Comparison of ENCODE assay signal across 10 cellular contexts in the genomic region with DNA sequence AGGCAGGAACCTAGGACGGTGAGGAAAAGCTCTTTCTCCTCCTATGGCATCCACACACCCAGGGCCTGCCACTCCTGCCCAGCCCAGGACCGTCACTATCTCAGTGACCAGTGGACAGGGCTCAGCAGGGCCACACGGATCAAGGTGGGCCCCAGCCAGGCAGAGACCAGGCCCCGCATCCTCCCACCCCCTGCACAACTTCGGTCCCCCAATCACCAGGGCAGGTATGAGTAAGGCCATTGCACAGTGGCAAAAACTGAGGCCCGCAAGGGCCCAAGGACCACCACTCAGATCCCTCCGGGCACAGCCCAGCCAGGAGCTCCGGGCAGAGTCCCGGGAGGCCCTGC. TPM values are rescaled to one million over a fixed set of nuclear protein-coding genes. Genes with fewer than 3 reads are reported as not detected.
A peak's percentile ranks its signal among the peaks of the same experiment; 100 is the strongest.
DNase-seq lines count a peak whose midpoint lies in the region; ATAC-seq and TF ChIP-seq lines count a peak whose summit lies in the region.
"Had no signal": no experiment of that assay in that cellular context is flagged by ENCODE, and none has a peak within 500 bp of the region (broad histone marks: within the 10 kb centered on the region; RNA-seq: fewer than 3 reads in every experiment).

No MANE protein-coding gene starts in this region.

- no peaks in the 10 kb centered on the region for H3K9me2 ChIP-seq in SK-N-SH

- H3K4me1 ChIP-seq in DND-41 (ENCODE audit: insufficient read depth, low read length) (peaks cover 13% of the 10 kb centered on the region), SK-N-SH (ENCODE audit: control insufficient read depth in 1 of 2, insufficient read depth in 2 of 2, low read depth in 1 of 2, low read length in 1 of 2) (peaks cover 0 to 6% of the 10 kb centered on the region in 2 experiments; a peak in 1 of 4 replicates), right cardiac atrium (ENCODE audit: control insufficient read depth, insufficient read depth, low read length) (no peaks in the 10 kb centered on the region), rectal smooth muscle tissue (ENCODE audit: control insufficient read depth, insufficient read depth, low read length) (peaks cover 3% of the 10 kb centered on the region)
- H3K4me1 ChIP-seq: prostate gland had no signal

- POLR2A ChIA-PET in SK-N-SH (lab: Yijun Ruan, JAX) = no interaction called here

- peak overlapping the region; percentile 45; the same call in 1 of the 2 replicates for H3K27ac ChIP-seq in DND-41 (ENCODE audit: low read length)
- no peak overlapping the region for H3K27ac ChIP-seq in SK-N-SH (ENCODE audit: low read depth in 2 of 2, low read length in 1 of 2)
- no peak overlapping the region for H3K27ac ChIP-seq in right cardiac atrium (ENCODE audit: low read length)
- H3K27ac ChIP-seq in rectal smooth muscle tissue (ENCODE audit: low read depth, low read length) = peak overlapping the region; percentile 63
- H3K27ac ChIP-seq: prostate gland, SJSA1 had no signal

- no peaks in the 10 kb centered on the region for H3F3A ChIP-seq in SK-N-SH (replicated peaks; ENCODE audit: insufficient read depth)

- intact Hi-C loops in right cardiac atrium (cut with DNase I) = loop anchor here in 3 of 4 donors (2.0 to 10.0 kb wide), 2 partner anchors 394 to 814 kb away; no protein-coding TSS in a partner anchor

- no peak for TF ChIP-seq RAD21 in SK-N-SH (IDR thresholded peaks at IDR 0.05; ENCODE audit: low read length)

- H3K9me3 ChIP-seq in DND-41 (ENCODE audit: insufficient read depth, low read length, severe bottlenecking) = peaks cover 10% of the 10 kb centered on the region
- H3K9me3 ChIP-seq in SK-N-SH = no peaks in the 10 kb centered on the region
- no peaks in the 10 kb centered on the region for H3K9me3 ChIP-seq in right cardiac atrium (ENCODE audit: control insufficient read depth, low read length)
- H3K9me3 ChIP-seq: prostate gland, SJSA1 had no signal

- peak overlapping the region; percentile 85 for H3K4me2 ChIP-seq in DND-41 (ENCODE audit: insufficient read depth, low read length)
- H3K4me2 ChIP-seq in SK-N-SH = peak overlapping the region; percentile 76

- H4K20me1 ChIP-seq in DND-41 (ENCODE audit: insufficient read depth, low read length) = no peaks in the 10 kb centered on the region
- H4K20me1 ChIP-seq in SK-N-SH (ENCODE audit: insufficient read depth) = no peaks in the 10 kb centered on the region

- TF ChIP-seq CTCF in DND-41 (IDR thresholded peaks at IDR 0.05; ENCODE audit: borderline replicate concordance, extremely low read depth, low read length, poor library complexity, severe bottlenecking) (no peak), SK-N-SH (IDR thresholded peaks at IDR 0.05) (no peak)

- H2AFZ ChIP-seq in DND-41 (ENCODE audit: low read depth, low read length) (peak overlapping the region; percentile 87), SK-N-SH (ENCODE audit: low read depth) (peak overlapping the region; percentile 99)

- CTCF ChIA-PET in SK-N-SH (lab: Yijun Ruan, JAX) = interaction anchor here (0.6 to 20.8 kb wide), 35 partner anchors 9 to 815 kb away, joined by 3 to 520 read pairs (median 8); partner anchors contain the start of gene OAT

- 82% methylated on average over 9 of the region's 9 CpGs for WGBS in SK-N-SH (ENCODE audit: low lambda C conversion rate)
- 71% methylated on average over 9 of the region's 9 CpGs for WGBS in right cardiac atrium

- H3K27me3 ChIP-seq in DND-41 (ENCODE audit: insufficient read depth, low read length, poor library complexity) = no peaks in the 10 kb centered on the region
- no peaks in the 10 kb centered on the region for H3K27me3 ChIP-seq in SK-N-SH (ENCODE audit: insufficient read depth)
- no peaks in the 10 kb centered on the region for H3K27me3 ChIP-seq in right cardiac atrium (ENCODE audit: control insufficient read depth, insufficient read depth)
- no peaks in the 10 kb centered on the region for H3K27me3 ChIP-seq in rectal smooth muscle tissue (ENCODE audit: control insufficient read depth, insufficient read depth, low read length)
- H3K27me3 ChIP-seq: SJSA1 had no signal

- H3K36me3 ChIP-seq in DND-41 (ENCODE audit: insufficient read depth, low read length) (no peaks in the 10 kb centered on the region), SK-N-SH (replicated peaks in 1 of 2; ENCODE audit: control insufficient read depth in 1 of 2, insufficient read depth in 2 of 2, low read length in 1 of 2) (no peaks in the 10 kb centered on the region), rectal smooth muscle tissue (ENCODE audit: control insufficient read depth, insufficient read depth, low read length) (no peaks in the 10 kb centered on the region)
- H3K36me3 ChIP-seq: prostate gland, SJSA1 had no signal

- ATAC-seq in DND-41 (ENCODE audit: insufficient read depth, low read depth) (no peak), right cardiac atrium (peak; percentile 12 to 37), GM18520 (IDR thresholded peaks at IDR 0.05; ENCODE audit: unreplicated experiment) (no peak), GM19023 (IDR thresholded peaks at IDR 0.05; ENCODE audit: unreplicated experiment) (no peak), HG03432 (IDR thresholded peaks at IDR 0.05; ENCODE audit: unreplicated experiment) (no peak)

- no peak for DNase-seq in DND-41
- DNase-seq in SK-N-SH = no peak
- DNase-seq in right cardiac atrium = no peak
- no peak for DNase-seq in CD1c-positive myeloid dendritic cell (ENCODE audit: extremely low spot score)

- H3K4me3 ChIP-seq in DND-41 (ENCODE audit: low read depth in 1 of 2, low read length in 2 of 2) (peak overlapping the region in 1 of 2 experiments; percentile 42; a peak in 1 of 4 replicates), SK-N-SH (ENCODE audit: low read depth in 2 of 2, low read length in 1 of 2) (peak overlapping the region; percentile 54 to 65; a peak in 2 of 4 replicates), right cardiac atrium (ENCODE audit: low read length) (peak overlapping the region; percentile 53), rectal smooth muscle tissue (ENCODE audit: low read length) (peak overlapping the region; percentile 68)

- TF ChIP-seq EP300 in SK-N-SH (IDR thresholded peaks at IDR 0.05; ENCODE audit: borderline replicate concordance in 1 of 2, low read depth in 1 of 2, low read length in 1 of 2) = no peak

- no peaks in the 10 kb centered on the region for H3K79me2 ChIP-seq in DND-41 (ENCODE audit: insufficient read depth, low read length)
- H3K79me2 ChIP-seq in SK-N-SH (ENCODE audit: insufficient read depth) = no peaks in the 10 kb centered on the region

- peak overlapping the region; percentile 57 for H3K9ac ChIP-seq in DND-41 (ENCODE audit: low read depth, low read length)
- 0 out of 2 replicates have a peak overlapping the region, but pooled peaks have one; percentile 61 for H3K9ac ChIP-seq in SK-N-SH
- H3K9ac ChIP-seq in rectal smooth muscle tissue (ENCODE audit: low read length) = no peak overlapping the region

TF ChIP-seq in SK-N-SH, 30 proteins besides CTCF, POLR2A, EP300 and RAD21 (continues in another document):
- no peak for TF ChIP-seq FOSL2 (IDR thresholded peaks at IDR 0.05; ENCODE audit: borderline replicate concordance, low read depth)
- TF ChIP-seq RFX5 (IDR thresholded peaks at IDR 0.05; ENCODE audit: low read length) = no peak
- no peak for TF ChIP-seq RCOR1 (IDR thresholded peaks at IDR 0.05; ENCODE audit: low read length)
- TF ChIP-seq NRF1 (IDR thresholded peaks at IDR 0.05; ENCODE audit: low read depth, low read length) = no peak
- no peak for TF ChIP-seq POLR2AphosphoS5 (IDR thresholded peaks at IDR 0.05; ENCODE audit: low read depth, low read length)
- no peak for TF ChIP-seq SMC3 (IDR thresholded peaks at IDR 0.05; ENCODE audit: low read depth, low read length)
- no peak for TF ChIP-seq TAF1 (IDR thresholded peaks at IDR 0.05; ENCODE audit: borderline replicate concordance, low read depth, low read length)
- no peak for TF ChIP-seq FOXJ3 (CRISPR knock-in tag; IDR thresholded peaks at IDR 0.05)
- no peak for TF ChIP-seq YY1 (IDR thresholded peaks at IDR 0.05; ENCODE audit: low read depth)
- no peak for TF ChIP-seq SIN3A (IDR thresholded peaks at IDR 0.05; ENCODE audit: borderline replicate concordance, low read depth, low read length)
- TF ChIP-seq CHD2 (IDR thresholded peaks at IDR 0.05; ENCODE audit: low read length, partially characterized antibody) = no peak
- TF ChIP-seq MXI1 (IDR thresholded peaks at IDR 0.05; ENCODE audit: low read depth, low read length) = no peak
- no peak for TF ChIP-seq EZH2phosphoT487 (IDR thresholded peaks at IDR 0.05; ENCODE audit: borderline replicate concordance, low read depth)
- TF ChIP-seq REST (IDR thresholded peaks at IDR 0.05; ENCODE audit: low read depth, low read length) = no peak
- TF ChIP-seq GABPA (IDR thresholded peaks at IDR 0.05; ENCODE audit: low read depth) = no peak
- TF ChIP-seq RXRA (IDR thresholded peaks at IDR 0.05; ENCODE audit: borderline replicate concordance, low read depth) = no peak
- TF ChIP-seq MEF2A (IDR thresholded peaks at IDR 0.05; ENCODE audit: borderline replicate concordance, low read depth) = no peak

RNA-seq across cellular contexts. Expression of gene OAT, which starts 30.3 kb away (rescaled TPM):
- polyA plus RNA-seq in SK-N-SH (2012; rRNA removed) (65.7 and 97.6 TPM in 2 replicates), right cardiac atrium (34.7 TPM)
- 94.1 and 99.2 TPM in 2 replicates for polyA plus RNA-seq in SK-N-SH (2012; cell fraction: cytosol; rRNA removed)
- polyA plus RNA-seq in SK-N-SH (2012; cell fraction: nucleus; rRNA removed) = 28.6 and 65.4 TPM in 2 replicates
- 10 to 100 TPM; 40.0 to 47.8 (median 43.7) TPM for total RNA-seq in right cardiac atrium

Comparison
In these comparisons a context has a peak if more than half of its experiments do, and no peak if none do; other contexts are left out.
1. ATAC-seq: peak in right cardiac atrium (2 of 2); none in DND-41 (single experiment), GM18520 (single experiment), GM19023 (single experiment) and HG03432 (single experiment).
2. H3K27ac ChIP-seq: peak in DND-41 (single experiment) and rectal smooth muscle tissue (single experiment); none in SK-N-SH (0 of 2) and right cardiac atrium (single experiment).